ENCODE assay signal across 15 cellular contexts in genomic region chr1:204692852-204693356, GRCh38. TPM values are rescaled to one million over a fixed set of nuclear protein-coding genes. Genes with fewer than 3 reads are reported as not detected.
"Had no signal": no experiment of that assay in that cellular context is flagged by ENCODE, and none has a peak within 500 bp of the region (broad histone marks: within the 10 kb centered on the region; RNA-seq: fewer than 3 reads in every experiment).

No MANE protein-coding gene starts in this region.

- H3K9me3 ChIP-seq: ovary, stomach, thoracic aorta had no signal

- H3K4me3 Mint-ChIP-seq: activated CD4-positive, alpha-beta memory T cell treated with anti-CD3 and anti-CD28 coated beads for 36 hours; activated naive CD8-positive, alpha-beta T cell treated with anti-CD3 and anti-CD28 coated beads for 36 hours; dendritic cell treated with granulocyte-macrophage colony-stimulating factor and Interleukin-4, amounts not matched to agents 40 ng/mL and 50 ng/mL, for 4 days; nephron progenitor cell; T-cell had no signal

- ATAC-seq: T-cell had no signal

- H3K36me3 Mint-ChIP-seq: activated CD4-positive, alpha-beta memory T cell treated with anti-CD3 and anti-CD28 coated beads for 36 hours; activated naive CD8-positive, alpha-beta T cell treated with anti-CD3 and anti-CD28 coated beads for 36 hours; T-cell had no signal

- H3K4me3 ChIP-seq: ovary, stomach, thoracic aorta had no signal

- H3K4me1 ChIP-seq: stomach had no signal

- H3K27ac Mint-ChIP-seq: activated CD4-positive, alpha-beta memory T cell treated with anti-CD3 and anti-CD28 coated beads for 36 hours; activated naive CD8-positive, alpha-beta T cell treated with anti-CD3 and anti-CD28 coated beads for 36 hours; dendritic cell treated with granulocyte-macrophage colony-stimulating factor and Interleukin-4, amounts not matched to agents 40 ng/mL and 50 ng/mL, for 4 days; nephron progenitor cell; T-cell had no signal

- H3K9me3 Mint-ChIP-seq: activated CD4-positive, alpha-beta memory T cell treated with anti-CD3 and anti-CD28 coated beads for 36 hours; activated naive CD8-positive, alpha-beta T cell treated with anti-CD3 and anti-CD28 coated beads for 36 hours; dendritic cell treated with granulocyte-macrophage colony-stimulating factor and Interleukin-4, amounts not matched to agents 40 ng/mL and 50 ng/mL, for 4 days; nephron progenitor cell; T-cell had no signal

- H3K27me3 ChIP-seq: ovary had no signal

- DNase-seq: activated CD4-positive, alpha-beta memory T cell treated with anti-CD3 and anti-CD28 coated beads for 36 hours; activated gamma-delta T cell treated with Interleukin-2 at 50 U/mL for 16 hours; activated naive CD8-positive, alpha-beta T cell treated with anti-CD3 and anti-CD28 coated beads for 36 hours; activated T-cell treated with anti-CD3 and anti-CD28 coated beads, Interleukin-2, amount 50 U/mL, for 48 hours; brain microvascular endothelial cell; glutamatergic neuron; nephron progenitor cell; ovary; stimulated activated CD4-positive, alpha-beta T cell treated with anti-CD3 and anti-CD28 coated beads, Interleukin-4, amount 100 ng/mL, for 4 hours; stomach; T-cell; T1000 had no signal

- FAIRE-seq: islet of Langerhans had no signal

- H3K27ac ChIP-seq: brain microvascular endothelial cell, ovary, stomach, thoracic aorta had no signal

- H3K36me3 ChIP-seq: brain microvascular endothelial cell, ovary, stomach, thoracic aorta had no signal

RNA-seq across cellular contexts. Expression of gene LRRN2, which starts 7.4 kb away (rescaled TPM):
- total RNA-seq: activated CD4-positive, alpha-beta memory T cell treated with anti-CD3 and anti-CD28 coated beads for 36 hours; activated naive CD8-positive, alpha-beta T cell treated with anti-CD3 and anti-CD28 coated beads for 36 hours had no signal
